In genomic region chr7:50519350-50519749, GRCh38 we compare ENCODE assay signal across 2 cellular contexts. TPM values are rescaled to one million over a fixed set of nuclear protein-coding genes. Genes with fewer than 3 reads are reported as not detected.
"Had no signal": no experiment of that assay in that cellular context is flagged by ENCODE, and none has a peak within 500 bp of the region (broad histone marks: within the 10 kb centered on the region; RNA-seq: fewer than 3 reads in every experiment).

No MANE protein-coding gene starts in this region.

RNA-seq across cellular contexts. Expression of gene DDC, which starts 45.9 kb away (rescaled TPM):
- total RNA-seq: G401, GM12878 had no signal
